In the genomic region with DNA sequence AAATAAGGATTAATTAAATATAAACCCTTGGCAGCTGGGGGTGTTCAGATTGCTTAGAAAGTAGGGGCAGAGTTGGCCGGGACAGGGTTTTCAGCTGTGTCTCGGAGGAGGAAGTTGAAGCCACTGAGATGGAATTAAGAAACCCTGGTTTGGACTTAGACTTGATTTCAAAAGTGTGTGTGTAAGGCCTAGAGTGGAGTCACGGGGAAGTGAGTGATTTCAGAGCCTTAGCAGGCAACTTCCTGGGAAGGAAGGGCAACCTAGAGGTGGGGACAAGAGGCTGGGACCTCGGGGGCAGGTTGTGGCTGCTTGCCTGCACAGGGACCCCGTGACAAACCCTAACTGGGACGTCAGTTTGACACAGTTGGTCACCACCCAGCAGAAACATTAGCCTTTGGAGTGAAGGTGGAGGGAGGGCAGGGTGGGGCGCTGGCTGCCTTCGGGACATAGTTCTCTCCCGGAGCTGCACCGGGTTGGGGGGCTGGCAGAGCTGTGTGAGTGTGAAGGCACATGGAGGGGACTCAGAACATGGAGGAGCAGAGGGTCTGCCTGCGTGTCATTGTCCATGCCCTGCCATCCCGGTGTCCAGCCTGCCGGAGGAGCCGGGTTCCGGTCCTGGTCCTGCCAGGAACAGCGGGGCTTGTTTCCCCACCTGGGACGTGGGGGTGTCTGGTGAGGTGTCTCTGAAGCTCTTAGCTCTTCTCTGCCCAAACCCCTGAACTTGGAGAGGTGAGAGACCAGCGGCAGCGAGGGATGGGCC, we compare ENCODE assay signal across 8 cellular contexts.
DNase-seq lines count a peak whose midpoint lies in the region; ATAC-seq and TF ChIP-seq lines count a peak whose summit lies in the region.

No MANE protein-coding gene starts in this region.

- H3K4me1 ChIP-seq in RWPE2 (ENCODE audit: insufficient read depth, poor library complexity, severe bottlenecking), result peaks cover 41% of the 10 kb centered on the region

- H3K27me3 ChIP-seq in RWPE2 (ENCODE audit: insufficient read depth, poor library complexity, severe bottlenecking), result no peaks in the 10 kb centered on the region

- no peak for TF ChIP-seq CTCF in RWPE2 (IDR thresholded peaks at IDR 0.05; ENCODE audit: poor library complexity, severe bottlenecking)
- TF ChIP-seq CTCF in nephron (IDR thresholded peaks at IDR 0.05; ENCODE audit: unreplicated experiment in 3 of 3), result no peak

- peaks cover 18% of the 10 kb centered on the region; the same call in 1 of the 2 replicates for H3K36me3 ChIP-seq in RWPE2 (ENCODE audit: low read depth)

- peaks cover 27% of the 10 kb centered on the region for H3K4me1 Mint-ChIP-seq in nephron

- H3K27ac Mint-ChIP-seq in nephron, result peak overlapping the region; percentile 58 to 85 (median 77)

- no peaks in the 10 kb centered on the region for H3K27me3 Mint-ChIP-seq in nephron (ENCODE audit: low read depth)

- H3K9me3 Mint-ChIP-seq in nephron, result no peaks in the 10 kb centered on the region

- H3K36me3 Mint-ChIP-seq in nephron (ENCODE audit: low read depth), result peaks cover 8% of the 10 kb centered on the region

- peak overlapping the region; percentile 87 for H3K4me3 ChIP-seq in RWPE2 (ENCODE audit: severe bottlenecking)

- peak; percentile 96 for DNase-seq in GF-D8 (lab: John Stamatoyannopoulos, UW)
- no peak for DNase-seq in RWPE2 (ENCODE audit: low spot score)
- DNase-seq in epithelial cell of prostate (ENCODE audit: low read depth, low spot score), result no peak
- no peak for DNase-seq in NCI-H2081 treated with DMSO at 0.1 percent for 48 hours (lab: John Stamatoyannopoulos, UW)
- no peak for DNase-seq in activated CD8-positive, alpha-beta memory T cell treated with anti-CD3 and anti-CD28 coated beads, Interleukin-2, amount 50 U/mL, for 4 hours

- H3K9me3 ChIP-seq in RWPE2 (ENCODE audit: severe bottlenecking), result no peaks in the 10 kb centered on the region

- H3K27ac ChIP-seq in RWPE2 (ENCODE audit: poor library complexity, severe bottlenecking) (peak overlapping the region; percentile 91), epithelial cell of prostate (peak overlapping the region; percentile 93)

- ATAC-seq in RWPE2 (ENCODE audit: low read depth), result no peak
- no peak for ATAC-seq in HG03039 (IDR thresholded peaks at IDR 0.05; ENCODE audit: unreplicated experiment)
- ATAC-seq in HG02840 (IDR thresholded peaks at IDR 0.05; ENCODE audit: low FRiP score, unreplicated experiment), result no peak

- peak overlapping the region; percentile 91 to 97 (median 94) for H3K4me3 Mint-ChIP-seq in nephron
